Comparison of ENCODE assay signal across 8 cellular contexts in genomic region chr3:196969001-196969659, GRCh38. TPM values are rescaled to one million over a fixed set of nuclear protein-coding genes. Genes with fewer than 3 reads are reported as not detected.
A peak's percentile ranks its signal among the peaks of the same experiment; 100 is the strongest.
DNase-seq lines count a peak whose midpoint lies in the region; ATAC-seq lines count a peak whose summit lies in the region.

No MANE protein-coding gene starts in this region.

- peak; percentile 47 for DNase-seq in AG20443 (ENCODE audit: low spot score)
- peak; percentile 40 for DNase-seq in RKO (ENCODE audit: low spot score)
- peak; percentile 20 to 45 for DNase-seq in stimulated activated CD4-positive, alpha-beta T cell treated with anti-CD3 and anti-CD28 coated beads, Interleukin-1b, Interleukin-23, amount 100 ng/mL, for 4 hours (ENCODE audit: low read depth in 2 of 2)
- no peak for DNase-seq in NCI-H2171 treated with DMSO at 0.1 percent for 48 hours (lab: John Stamatoyannopoulos, UW)

- peak overlapping the region; percentile 43 for H3K27ac ChIP-seq in adipose tissue (ENCODE audit: low read depth, low read length)

- no peaks in the 10 kb centered on the region for H3K9me3 ChIP-seq in iPS-18c (ENCODE audit: control insufficient read depth, insufficient read depth, low read length)

- 0 to 1% (median 0%) methylated on average over 64 to 90 of the region's 90 CpGs for WGBS in adipose tissue, 3 donors

- H3K4me3 ChIP-seq in iPS-18c (ENCODE audit: insufficient read depth, low read depth, low read length) = peak overlapping the region; percentile 59

- peak; percentile 43 for ATAC-seq in GM18909 (IDR thresholded peaks at IDR 0.05; ENCODE audit: poor library complexity, unreplicated experiment)
- peak; percentile 49 for ATAC-seq in HG03095 (IDR thresholded peaks at IDR 0.05; ENCODE audit: unreplicated experiment)

RNA-seq across cellular contexts. Expression of gene PIGZ, which starts 0.5 kb away (rescaled TPM):
- 1 to 10 TPM; 2.2 to 7.7 (median 5.8) TPM for polyA plus RNA-seq in adipose tissue

RNA-seq across cellular contexts. Expression of gene NCBP2, which starts 26.8 kb away (rescaled TPM):
- 10 to 100 TPM; 20.1 to 74.8 (median 49.0) TPM for polyA plus RNA-seq in adipose tissue
